ENCODE assay signal across 24 cellular contexts in genomic region chr17:57363580-57363979, GRCh38.
"Had no signal": no experiment of that assay in that cellular context is flagged by ENCODE, and none has a peak within 500 bp of the region (broad histone marks: within the 10 kb centered on the region; RNA-seq: fewer than 3 reads in every experiment).

No MANE protein-coding gene starts in this region.

- H3K27ac ChIP-seq: hepatocyte, neutrophil, ovary, right atrium auricular region, upper lobe of left lung had no signal

- ATAC-seq: activated CD4-positive, alpha-beta T cell treated with anti-CD3 and anti-CD28 coated beads for 36 hours; activated T-cell treated with anti-CD3 and anti-CD28 coated beads, Interleukin-2, amount 50 U/mL, for 72 hours; left ventricle myocardium superior; naive thymus-derived CD8-positive, alpha-beta T cell; stimulated activated naive CD8-positive, alpha-beta T cell treated with anti-CD3 and anti-CD28 coated beads, Interleukin-15, Interleukin-2, amounts not matched to agents 100 U/mL and 50 U/mL, for 24 hours had no signal

- H2AFZ ChIP-seq: hepatocyte had no signal

- FAIRE-seq: TTC549 had no signal

- H3K27me3 ChIP-seq: hepatocyte, neutrophil, ovary, right atrium auricular region, upper lobe of left lung had no signal

- H3K4me2 ChIP-seq: hepatocyte had no signal

- H3K9me3 ChIP-seq: neutrophil, ovary, prostate gland, right atrium auricular region, upper lobe of left lung had no signal

- H3K4me3 ChIP-seq: hepatocyte, ovary, prostate gland, right atrium auricular region, upper lobe of left lung had no signal

- H3K36me3 ChIP-seq: neutrophil, ovary, prostate gland, right atrium auricular region, upper lobe of left lung had no signal

- DNase-seq: activated B cell treated with CpG ODN at 0.5 μM for 24 hours; activated CD4-positive, alpha-beta T cell treated with anti-CD3 and anti-CD28 coated beads for 36 hours; activated CD4-positive, alpha-beta T cell treated with anti-CD3 and anti-CD28 coated beads, Interleukin-2, amount 50 U/mL, for 48 hours; activated effector memory CD4-positive, alpha-beta T cell treated with Interleukin-2 at 50 U/mL for 16 hours; activated naive CD4-positive, alpha-beta T cell treated with anti-CD3 and anti-CD28 coated beads for 36 hours; activated naive CD8-positive, alpha-beta T cell treated with anti-CD3 and anti-CD28 coated beads, Interleukin-2, amount 10 ng/mL, durations not matched to agents 7 days and 5 days; activated T-cell treated with anti-CD3 and anti-CD28 coated beads, Interleukin-2, amount 50 U/mL, for 72 hours; amniotic stem cell; foreskin fibroblast; immature natural killer cell; left ventricle myocardium superior; mammary epithelial cell; naive thymus-derived CD8-positive, alpha-beta T cell; ovary; stimulated activated CD4-positive, alpha-beta T cell treated with anti-CD3 and anti-CD28 coated beads, Interleukin-12 subunit alpha, Interleukin-12 subunit beta, amount 100 ng/mL, for 4 hours; stimulated activated CD4-positive, alpha-beta T cell treated with anti-CD3 and anti-CD28 coated beads, Interleukin-4, amount 100 ng/mL, for 4 hours; stimulated activated naive CD8-positive, alpha-beta T cell treated with anti-CD3 and anti-CD28 coated beads, Interleukin-15, Interleukin-2, amounts not matched to agents 100 U/mL and 50 U/mL, for 24 hours; T-helper 1 cell; upper lobe of left lung had no signal
